ENCODE assay signal across 23 cellular contexts in the genomic region with DNA sequence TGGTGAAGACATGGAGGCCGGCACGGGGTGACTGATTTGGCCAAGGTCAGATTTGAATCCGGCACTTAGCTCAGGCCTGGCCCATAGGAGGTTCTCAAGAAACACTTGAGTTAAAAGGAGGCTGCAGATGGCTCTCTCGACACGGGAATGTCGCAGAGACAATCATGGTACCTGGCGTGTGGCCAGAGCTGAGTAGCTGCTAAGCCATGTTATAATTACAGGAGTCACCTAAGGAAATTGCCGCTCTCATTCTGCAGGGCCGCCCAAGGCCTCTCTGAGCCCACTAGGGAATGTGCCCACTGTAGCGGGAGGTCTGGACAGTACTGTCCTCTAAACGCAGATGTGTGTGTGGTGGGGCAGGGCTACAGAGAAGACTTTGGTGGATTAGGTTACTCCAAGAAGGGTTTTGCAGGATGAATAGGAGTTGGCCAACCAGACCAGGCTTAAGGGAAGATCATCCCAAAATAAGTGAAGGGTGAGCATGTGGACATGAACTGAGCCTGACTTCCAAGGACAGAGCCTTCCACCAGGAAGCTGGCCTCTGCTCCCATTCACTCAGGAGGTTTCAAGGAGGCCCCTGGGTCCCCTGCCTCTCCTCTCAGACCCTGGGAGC. TPM values are rescaled to one million over a fixed set of nuclear protein-coding genes. Genes with fewer than 3 reads are reported as not detected.
DNase-seq lines count a peak whose midpoint lies in the region; ATAC-seq and TF ChIP-seq lines count a peak whose summit lies in the region.
"Had no signal": no experiment of that assay in that cellular context is flagged by ENCODE, and none has a peak within 500 bp of the region (broad histone marks: within the 10 kb centered on the region; RNA-seq: fewer than 3 reads in every experiment).

No MANE protein-coding gene starts in this region.

- no peak overlapping the region for H2AFZ ChIP-seq in DND-41 (ENCODE audit: low read depth, low read length)

- no peak overlapping the region for H3K9ac ChIP-seq in DND-41 (ENCODE audit: low read depth, low read length)

- no peaks in the 10 kb centered on the region for H3K9me3 ChIP-seq in DND-41 (ENCODE audit: insufficient read depth, low read length, severe bottlenecking)
- no peaks in the 10 kb centered on the region for H3K9me3 ChIP-seq in ascending aorta
- H3K9me3 ChIP-seq: tibial artery had no signal

- intact Hi-C loops in ascending aorta (cut with DNase I): no loop called here

- H3K27ac Mint-ChIP-seq in activated CD8-positive, alpha-beta memory T cell treated with anti-CD3 and anti-CD28 coated beads, Interleukin-2, amount 10 ng/mL, durations not matched to agents 7 days and 5 days: peak overlapping the region; percentile 88
- H3K27ac Mint-ChIP-seq in central memory CD8-positive, alpha-beta T cell (ENCODE audit: low read depth): peak overlapping the region; percentile 70
- H3K27ac Mint-ChIP-seq: activated naive CD8-positive, alpha-beta T cell treated with anti-CD3 and anti-CD28 coated beads for 36 hours; WTC11 had no signal

- H3K4me1 ChIP-seq in DND-41 (ENCODE audit: insufficient read depth, low read length) (peaks cover 8% of the 10 kb centered on the region; the same call in 1 of the 2 replicates), ascending aorta (no peaks in the 10 kb centered on the region)

- peaks cover 8% of the 10 kb centered on the region for H3K36me3 Mint-ChIP-seq in activated CD8-positive, alpha-beta memory T cell treated with anti-CD3 and anti-CD28 coated beads, Interleukin-2, amount 10 ng/mL, durations not matched to agents 7 days and 5 days
- H3K36me3 Mint-ChIP-seq in central memory CD8-positive, alpha-beta T cell (ENCODE audit: insufficient read depth): peaks cover 13% of the 10 kb centered on the region
- H3K36me3 Mint-ChIP-seq: activated naive CD8-positive, alpha-beta T cell treated with anti-CD3 and anti-CD28 coated beads for 36 hours; CD14-positive monocyte; WTC11 had no signal

- no peaks in the 10 kb centered on the region for H3K79me2 ChIP-seq in DND-41 (ENCODE audit: insufficient read depth, low read length)

- no peaks in the 10 kb centered on the region for H3K36me3 ChIP-seq in DND-41 (ENCODE audit: insufficient read depth, low read length)
- no peaks in the 10 kb centered on the region for H3K36me3 ChIP-seq in ascending aorta
- H3K36me3 ChIP-seq: tibial artery had no signal

- H3K9me3 Mint-ChIP-seq in activated CD8-positive, alpha-beta memory T cell treated with anti-CD3 and anti-CD28 coated beads, Interleukin-2, amount 10 ng/mL, durations not matched to agents 7 days and 5 days (ENCODE audit: low read depth): no peaks in the 10 kb centered on the region
- H3K9me3 Mint-ChIP-seq in central memory CD8-positive, alpha-beta T cell: no peaks in the 10 kb centered on the region
- H3K9me3 Mint-ChIP-seq: activated naive CD8-positive, alpha-beta T cell treated with anti-CD3 and anti-CD28 coated beads for 36 hours; stimulated activated naive CD8-positive, alpha-beta T cell treated with anti-CD3 and anti-CD28 coated beads, Interleukin-15, Interleukin-2, amounts not matched to agents 100 ng/mL and 50 ng/mL, for 24 hours; WTC11 had no signal

- H3K27me3 Mint-ChIP-seq in activated CD8-positive, alpha-beta memory T cell treated with anti-CD3 and anti-CD28 coated beads, Interleukin-2, amount 10 ng/mL, durations not matched to agents 7 days and 5 days: no peaks in the 10 kb centered on the region
- H3K27me3 Mint-ChIP-seq in central memory CD8-positive, alpha-beta T cell: no peaks in the 10 kb centered on the region
- H3K27me3 Mint-ChIP-seq: activated naive CD8-positive, alpha-beta T cell treated with anti-CD3 and anti-CD28 coated beads for 36 hours; stimulated activated naive CD8-positive, alpha-beta T cell treated with anti-CD3 and anti-CD28 coated beads, Interleukin-15, Interleukin-2, amounts not matched to agents 100 ng/mL and 50 ng/mL, for 24 hours had no signal

- ATAC-seq in activated CD8-positive, alpha-beta memory T cell treated with anti-CD3 and anti-CD28 coated beads, Interleukin-2, amount 10 ng/mL, durations not matched to agents 7 days and 5 days: no peak
- ATAC-seq in DND-41 (ENCODE audit: insufficient read depth, low read depth): no peak
- ATAC-seq in central memory CD8-positive, alpha-beta T cell (replicated peaks; ENCODE audit: extremely low read depth, poor library complexity, severe bottlenecking): no peak
- ATAC-seq: HCT116, sciatic nerve, WTC11 had no signal

- no peak for DNase-seq in activated CD8-positive, alpha-beta memory T cell treated with anti-CD3 and anti-CD28 coated beads, Interleukin-2, amount 10 ng/mL, durations not matched to agents 7 days and 5 days
- DNase-seq in activated CD8-positive, alpha-beta memory T cell treated with anti-CD3 and anti-CD28 coated beads, Interleukin-2, amount 50 U/mL, for 4 hours: no peak
- DNase-seq in DND-41 (peak; percentile 30), NCI-H524 (lab: John Stamatoyannopoulos, UW) (peak; percentile 74 to 91), DMS79 (lab: John Stamatoyannopoulos, UW) (no peak), ascending aorta (ENCODE audit: low spot score in 2 of 2) (no peak), SHP77 treated with DMSO at 0.1 percent for 48 hours (lab: John Stamatoyannopoulos, UW) (no peak)
- DNase-seq in central memory CD8-positive, alpha-beta T cell (ENCODE audit: low spot score in 2 of 2): no peak
- DNase-seq: effector CD4-positive, alpha-beta T cell; head of caudate nucleus; NCI-H1048; NCI-H2081; NCI-H510A treated with DMSO at 0.1 percent for 48 hours; RPMI8226; T1000; tibial artery had no signal

- H3K4me3 ChIP-seq in DND-41 (ENCODE audit: low read depth in 1 of 2, low read length in 2 of 2) (no peak overlapping the region), ascending aorta (no peak overlapping the region)
- H3K4me3 ChIP-seq: SK-N-MC, tibial artery had no signal

- H3K27ac ChIP-seq in DND-41 (ENCODE audit: low read length) (no peak overlapping the region), ascending aorta (no peak overlapping the region)
- H3K27ac ChIP-seq: SK-N-MC, tibial artery had no signal

- CTCF ChIA-PET in activated CD8-positive, alpha-beta memory T cell treated with anti-CD3 and anti-CD28 coated beads, Interleukin-2, amount 10 ng/mL, durations not matched to agents 7 days and 5 days (lab: Charles Lee): interaction anchor here (0.6 to 10.3 kb wide), 7 partner anchors 13 to 1820 kb away, joined by 3 to 175 read pairs (median 3); no protein-coding TSS in a partner anchor

- no peak for TF ChIP-seq CTCF in DND-41 (IDR thresholded peaks at IDR 0.05; ENCODE audit: borderline replicate concordance, extremely low read depth, low read length, poor library complexity, severe bottlenecking)
- TF ChIP-seq CTCF in ascending aorta (IDR thresholded peaks at IDR 0.05): no peak

- H3K27me3 ChIP-seq in DND-41 (ENCODE audit: insufficient read depth, low read length, poor library complexity): no peaks in the 10 kb centered on the region
- H3K27me3 ChIP-seq in ascending aorta: no peaks in the 10 kb centered on the region

- H3K4me1 Mint-ChIP-seq in activated CD8-positive, alpha-beta memory T cell treated with anti-CD3 and anti-CD28 coated beads, Interleukin-2, amount 10 ng/mL, durations not matched to agents 7 days and 5 days: peaks cover 72% of the 10 kb centered on the region
- peaks cover 61% of the 10 kb centered on the region for H3K4me1 Mint-ChIP-seq in central memory CD8-positive, alpha-beta T cell

- H4K20me1 ChIP-seq in DND-41 (ENCODE audit: insufficient read depth, low read length): peaks cover under 1% of the 10 kb centered on the region; the same call in 1 of the 2 replicates

- no peak overlapping the region for H3K4me3 Mint-ChIP-seq in activated CD8-positive, alpha-beta memory T cell treated with anti-CD3 and anti-CD28 coated beads, Interleukin-2, amount 10 ng/mL, durations not matched to agents 7 days and 5 days
- peak overlapping the region; percentile 71 for H3K4me3 Mint-ChIP-seq in central memory CD8-positive, alpha-beta T cell
- H3K4me3 Mint-ChIP-seq: CD14-positive monocyte; stimulated activated naive CD8-positive, alpha-beta T cell treated with anti-CD3 and anti-CD28 coated beads, Interleukin-15, Interleukin-2, amounts not matched to agents 100 ng/mL and 50 ng/mL, for 24 hours; WTC11 had no signal

- no peak overlapping the region for H3K4me2 ChIP-seq in DND-41 (ENCODE audit: insufficient read depth, low read length)

RNA-seq across cellular contexts. Expression of a gene that starts 19.3 kb away (rescaled TPM):
- total RNA-seq in activated CD8-positive, alpha-beta memory T cell treated with anti-CD3 and anti-CD28 coated beads, Interleukin-2, amount 10 ng/mL, durations not matched to agents 7 days and 5 days: 10 to 100 TPM; 20.0 to 35.7 TPM
- total RNA-seq in ascending aorta: 4.4 TPM

Comparison
In these comparisons a context has a peak if more than half of its experiments do, and no peak if none do; other contexts are left out.
1. DNase-seq: peak in DND-41 (single experiment) and NCI-H524 (2 of 2); none in activated CD8-positive, alpha-beta memory T cell treated with anti-CD3 and anti-CD28 coated beads, Interleukin-2, amount 10 ng/mL, durations not matched to agents 7 days and 5 days (single experiment), activated CD8-positive, alpha-beta memory T cell treated with anti-CD3 and anti-CD28 coated beads, Interleukin-2, amount 50 U/mL, for 4 hours (single experiment), central memory CD8-positive, alpha-beta T cell (0 of 2), DMS79 (single experiment), ascending aorta (0 of 2) and SHP77 treated with DMSO at 0.1 percent for 48 hours (single experiment).